ENCODE assay signal across 1 cellular context in the genomic region with DNA sequence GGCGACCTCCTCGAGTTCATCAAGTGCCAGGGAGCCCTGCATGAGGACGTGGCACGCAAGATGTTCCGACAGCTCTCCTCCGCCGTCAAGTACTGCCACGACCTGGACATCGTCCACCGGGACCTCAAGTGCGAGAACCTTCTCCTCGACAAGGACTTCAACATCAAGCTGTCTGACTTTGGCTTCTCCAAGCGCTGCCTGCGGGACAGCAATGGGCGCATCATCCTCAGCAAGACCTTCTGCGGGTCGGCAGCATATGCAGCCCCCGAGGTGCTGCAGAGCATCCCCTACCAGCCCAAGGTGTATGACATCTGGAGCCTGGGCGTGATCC.
TF ChIP-seq lines count a peak whose summit lies in the region.

No MANE protein-coding gene starts in this region.

TF ChIP-seq in K562, 482 proteins besides CTCF, POLR2A, EP300 and RAD21:
- TF ChIP-seq, protein P1, sequence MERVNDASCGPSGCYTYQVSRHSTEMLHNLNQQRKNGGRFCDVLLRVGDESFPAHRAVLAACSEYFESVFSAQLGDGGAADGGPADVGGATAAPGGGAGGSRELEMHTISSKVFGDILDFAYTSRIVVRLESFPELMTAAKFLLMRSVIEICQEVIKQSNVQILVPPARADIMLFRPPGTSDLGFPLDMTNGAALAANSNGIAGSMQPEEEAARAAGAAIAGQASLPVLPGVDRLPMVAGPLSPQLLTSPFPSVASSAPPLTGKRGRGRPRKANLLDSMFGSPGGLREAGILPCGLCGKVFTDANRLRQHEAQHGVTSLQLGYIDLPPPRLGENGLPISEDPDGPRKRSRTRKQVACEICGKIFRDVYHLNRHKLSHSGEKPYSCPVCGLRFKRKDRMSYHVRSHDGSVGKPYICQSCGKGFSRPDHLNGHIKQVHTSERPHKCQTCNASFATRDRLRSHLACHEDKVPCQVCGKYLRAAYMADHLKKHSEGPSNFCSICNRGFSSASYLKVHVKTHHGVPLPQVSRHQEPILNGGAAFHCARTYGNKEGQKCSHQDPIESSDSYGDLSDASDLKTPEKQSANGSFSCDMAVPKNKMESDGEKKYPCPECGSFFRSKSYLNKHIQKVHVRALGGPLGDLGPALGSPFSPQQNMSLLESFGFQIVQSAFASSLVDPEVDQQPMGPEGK (CRISPR knock-in tag; IDR thresholded peaks at IDR 0.05; ENCODE audit: borderline replicate concordance), result no peak
- TF ChIP-seq, protein P2, sequence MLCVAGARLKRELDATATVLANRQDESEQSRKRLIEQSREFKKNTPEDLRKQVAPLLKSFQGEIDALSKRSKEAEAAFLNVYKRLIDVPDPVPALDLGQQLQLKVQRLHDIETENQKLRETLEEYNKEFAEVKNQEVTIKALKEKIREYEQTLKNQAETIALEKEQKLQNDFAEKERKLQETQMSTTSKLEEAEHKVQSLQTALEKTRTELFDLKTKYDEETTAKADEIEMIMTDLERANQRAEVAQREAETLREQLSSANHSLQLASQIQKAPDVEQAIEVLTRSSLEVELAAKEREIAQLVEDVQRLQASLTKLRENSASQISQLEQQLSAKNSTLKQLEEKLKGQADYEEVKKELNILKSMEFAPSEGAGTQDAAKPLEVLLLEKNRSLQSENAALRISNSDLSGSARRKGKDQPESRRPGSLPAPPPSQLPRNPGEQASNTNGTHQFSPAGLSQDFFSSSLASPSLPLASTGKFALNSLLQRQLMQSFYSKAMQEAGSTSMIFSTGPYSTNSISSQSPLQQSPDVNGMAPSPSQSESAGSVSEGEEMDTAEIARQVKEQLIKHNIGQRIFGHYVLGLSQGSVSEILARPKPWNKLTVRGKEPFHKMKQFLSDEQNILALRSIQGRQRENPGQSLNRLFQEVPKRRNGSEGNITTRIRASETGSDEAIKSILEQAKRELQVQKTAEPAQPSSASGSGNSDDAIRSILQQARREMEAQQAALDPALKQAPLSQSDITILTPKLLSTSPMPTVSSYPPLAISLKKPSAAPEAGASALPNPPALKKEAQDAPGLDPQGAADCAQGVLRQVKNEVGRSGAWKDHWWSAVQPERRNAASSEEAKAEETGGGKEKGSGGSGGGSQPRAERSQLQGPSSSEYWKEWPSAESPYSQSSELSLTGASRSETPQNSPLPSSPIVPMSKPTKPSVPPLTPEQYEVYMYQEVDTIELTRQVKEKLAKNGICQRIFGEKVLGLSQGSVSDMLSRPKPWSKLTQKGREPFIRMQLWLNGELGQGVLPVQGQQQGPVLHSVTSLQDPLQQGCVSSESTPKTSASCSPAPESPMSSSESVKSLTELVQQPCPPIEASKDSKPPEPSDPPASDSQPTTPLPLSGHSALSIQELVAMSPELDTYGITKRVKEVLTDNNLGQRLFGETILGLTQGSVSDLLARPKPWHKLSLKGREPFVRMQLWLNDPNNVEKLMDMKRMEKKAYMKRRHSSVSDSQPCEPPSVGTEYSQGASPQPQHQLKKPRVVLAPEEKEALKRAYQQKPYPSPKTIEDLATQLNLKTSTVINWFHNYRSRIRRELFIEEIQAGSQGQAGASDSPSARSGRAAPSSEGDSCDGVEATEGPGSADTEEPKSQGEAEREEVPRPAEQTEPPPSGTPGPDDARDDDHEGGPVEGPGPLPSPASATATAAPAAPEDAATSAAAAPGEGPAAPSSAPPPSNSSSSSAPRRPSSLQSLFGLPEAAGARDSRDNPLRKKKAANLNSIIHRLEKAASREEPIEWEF (CRISPR knock-in tag; IDR thresholded peaks at IDR 0.05), result no peak
- TF ChIP-seq FOXA3 (CRISPR knock-in tag; conservative IDR thresholded peaks at IDR 0.05 in 1 of 2, IDR thresholded peaks at IDR 0.05 in 1 of 2) (no peak), MYBL2 (IDR thresholded peaks at IDR 0.05; ENCODE audit: low read depth) (no peak), MYBL2 (CRISPR knock-in tag; IDR thresholded peaks at IDR 0.05; ENCODE audit: borderline replicate concordance) (no peak), MYC (IDR thresholded peaks at IDR 0.05; ENCODE audit: low read depth, low read length) (no peak), MYC (CRISPR knock-in tag; IDR thresholded peaks at IDR 0.05; ENCODE audit: borderline replicate concordance, low read depth) (no peak), PRMT5 (CRISPR knock-in tag; IDR thresholded peaks at IDR 0.05) (peak; percentile 49; the same call in 1 of the 2 replicates)
